ENCODE assay signal across 8 cellular contexts in the genomic region with DNA sequence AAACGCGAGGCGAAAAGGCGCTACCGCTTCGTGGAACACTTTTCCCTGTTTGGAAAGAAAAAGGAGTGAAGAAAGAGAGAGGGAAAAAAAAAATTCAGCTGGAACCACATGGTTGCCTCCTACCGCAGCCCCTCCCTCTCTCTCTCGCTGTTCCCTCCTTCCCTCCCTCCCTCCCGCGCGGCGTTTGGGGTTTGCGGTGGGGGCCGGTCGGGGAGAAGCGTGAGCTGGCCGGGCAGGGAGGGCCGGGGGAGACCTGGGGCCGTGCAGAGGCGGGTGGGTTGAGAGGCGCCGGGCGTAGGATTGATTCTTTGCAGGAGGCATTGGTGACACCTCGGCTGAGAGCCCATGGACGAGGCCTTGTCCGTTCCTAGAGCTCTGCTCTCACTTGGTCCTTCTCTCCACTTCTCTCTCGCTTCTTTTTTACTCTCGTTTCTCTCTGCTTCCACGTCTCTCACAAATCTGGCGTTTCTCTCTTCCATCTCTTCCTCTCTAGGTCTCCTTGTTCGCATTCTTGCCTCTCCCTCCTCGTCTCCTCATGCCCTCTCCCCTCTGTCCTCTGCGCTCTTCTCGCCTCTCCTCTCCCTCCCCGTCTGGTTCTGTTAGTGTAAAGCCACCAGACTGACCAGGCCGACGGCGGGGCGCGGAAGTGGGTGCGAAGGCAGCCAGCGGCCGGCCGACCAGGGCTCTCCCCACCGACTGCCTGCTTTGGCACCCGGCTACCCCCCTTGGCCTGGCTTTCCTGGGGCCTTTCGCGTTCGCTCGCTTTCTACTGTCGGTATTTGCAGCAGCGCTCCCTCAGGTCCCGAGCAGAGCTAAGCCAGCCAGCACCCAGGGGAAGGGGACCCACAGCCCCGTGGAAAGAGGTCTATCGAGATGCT. TPM values are rescaled to one million over a fixed set of nuclear protein-coding genes. Genes with fewer than 3 reads are reported as not detected.
DNase-seq lines count a peak whose midpoint lies in the region; ATAC-seq and TF ChIP-seq lines count a peak whose summit lies in the region.

A gene with protein sequence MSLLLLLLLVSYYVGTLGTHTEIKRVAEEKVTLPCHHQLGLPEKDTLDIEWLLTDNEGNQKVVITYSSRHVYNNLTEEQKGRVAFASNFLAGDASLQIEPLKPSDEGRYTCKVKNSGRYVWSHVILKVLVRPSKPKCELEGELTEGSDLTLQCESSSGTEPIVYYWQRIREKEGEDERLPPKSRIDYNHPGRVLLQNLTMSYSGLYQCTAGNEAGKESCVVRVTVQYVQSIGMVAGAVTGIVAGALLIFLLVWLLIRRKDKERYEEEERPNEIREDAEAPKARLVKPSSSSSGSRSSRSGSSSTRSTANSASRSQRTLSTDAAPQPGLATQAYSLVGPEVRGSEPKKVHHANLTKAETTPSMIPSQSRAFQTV (minus strand): TSS at position 67 of the 878 bp plus-strand sequence. CDS start 308 bp downstream, outside the sequence.

- no peaks in the 10 kb centered on the region for H3K9me3 ChIP-seq in WERI-Rb-1 (ENCODE audit: severe bottlenecking)

- H3K27me3 Mint-ChIP-seq in natural killer cell (ENCODE audit: low read depth in 2 of 2) = peaks cover 57 to 68% of the 10 kb centered on the region in 2 donors

- peak within 1 kb of the TSS; percentile 14; the same call in 1 of the 2 replicates for H3K27ac ChIP-seq in WERI-Rb-1

- H3K4me3 Mint-ChIP-seq in natural killer cell = peak within 1 kb of the TSS; percentile 63

- TF ChIP-seq CTCF in WERI-Rb-1 (IDR thresholded peaks at IDR 0.05; ENCODE audit: low read depth, low read length) = no peak
- TF ChIP-seq CTCF in natural killer cell (IDR thresholded peaks at IDR 0.05) = no peak

- peak in 1 of 3 donors; percentile 55 for ATAC-seq in natural killer cell
- no peak for ATAC-seq in HG03378 (IDR thresholded peaks at IDR 0.05; ENCODE audit: unreplicated experiment)
- ATAC-seq in GM21529 (IDR thresholded peaks at IDR 0.05; ENCODE audit: unreplicated experiment) = no peak

- H3K4me1 Mint-ChIP-seq in natural killer cell = peaks cover 6 to 9% of the 10 kb centered on the region in 2 donors

- no peaks in the 10 kb centered on the region for H3K36me3 ChIP-seq in WERI-Rb-1

- intact Hi-C loops in natural killer cell (cut with micrococcal nuclease) = no loop called here

- H3K27ac Mint-ChIP-seq in natural killer cell = no peak within 1 kb of the TSS

- H3K36me3 Mint-ChIP-seq in natural killer cell = no peaks in the 10 kb centered on the region

- peak within 1 kb of the TSS; percentile 45 for H3K4me3 ChIP-seq in WERI-Rb-1 (ENCODE audit: low read depth, low read length)

- DNase-seq in NCI-H2171 treated with DMSO at 0.1 percent for 48 hours (lab: John Stamatoyannopoulos, UW) (peak; percentile 3), NCI-H2171 (lab: John Stamatoyannopoulos, UW) (no peak), WERI-Rb-1 (peak; percentile 33), fibroblast of gingiva (ENCODE audit: low read depth) (peak; percentile 79), natural killer cell (no peak)
- DNase-seq in NK-92 treated with Interleukin-12 subunit alpha and Interleukin-12 subunit beta, amount 100 ng/mL, for 24 hours (lab: John Stamatoyannopoulos, UW) = no peak

- no peaks in the 10 kb centered on the region for H3K9me3 Mint-ChIP-seq in natural killer cell

- H3K27me3 ChIP-seq in WERI-Rb-1 (ENCODE audit: insufficient read depth, low read depth, severe bottlenecking) = no peaks in the 10 kb centered on the region

RNA-seq across cellular contexts. Expression of the gene that starts here (rescaled TPM):
- total RNA-seq in natural killer cell = under 1 TPM in 2 of 3 donors, not detected in 1; 0.07 to 0.45 TPM

Comparison
In these comparisons a context has a peak if more than half of its experiments do, and no peak if none do; other contexts are left out.
1. DNase-seq: peak in NCI-H2171 treated with DMSO at 0.1 percent for 48 hours (single experiment), WERI-Rb-1 (single experiment) and fibroblast of gingiva (single experiment); none in NCI-H2171 (single experiment), natural killer cell (single experiment) and NK-92 treated with Interleukin-12 subunit alpha and Interleukin-12 subunit beta, amount 100 ng/mL, for 24 hours (single experiment).